ENCODE assay signal across 25 cellular contexts in genomic region chr4:57086324-57086723, GRCh38. TPM values are rescaled to one million over a fixed set of nuclear protein-coding genes. Genes with fewer than 3 reads are reported as not detected.
DNase-seq lines count a peak whose midpoint lies in the region; ATAC-seq and TF ChIP-seq lines count a peak whose summit lies in the region.
"Had no signal": no experiment of that assay in that cellular context is flagged by ENCODE, and none has a peak within 500 bp of the region (broad histone marks: within the 10 kb centered on the region; RNA-seq: fewer than 3 reads in every experiment).

No MANE protein-coding gene starts in this region.

- no peaks in the 10 kb centered on the region for H3K9me3 ChIP-seq in heart right ventricle
- no peaks in the 10 kb centered on the region for H3K9me3 ChIP-seq in aorta (ENCODE audit: control insufficient read depth, low read length)
- H3K9me3 ChIP-seq: A549, HAP-1 had no signal

- ATAC-seq in heart right ventricle: peak in 5 of 8 donors; percentile 62 to 89 (median 65)
- no peak for ATAC-seq in left cardiac atrium
- ATAC-seq in natural killer cell: no peak
- ATAC-seq in aorta (ENCODE audit: low FRiP score): no peak
- ATAC-seq in GM18502 (IDR thresholded peaks at IDR 0.05; ENCODE audit: poor library complexity, unreplicated experiment): no peak
- ATAC-seq: A549, HepG2 had no signal

- H3K27ac ChIP-seq in heart right ventricle (peak overlapping the region in 9 of 10 donors; percentile 26 to 100 (median 54)), coronary artery (peak overlapping the region; percentile 31 to 59), aorta (ENCODE audit: low read depth in 1 of 2, low read length in 2 of 2) (peak overlapping the region; percentile 18 to 67)
- H3K27ac ChIP-seq: GM23248, HL-60, SK-N-MC had no signal

- no peaks in the 10 kb centered on the region for H3K36me3 Mint-ChIP-seq in natural killer cell
- H3K36me3 Mint-ChIP-seq: CD4-positive, CD25-positive, alpha-beta regulatory T cell had no signal

- peaks cover 0 to 44% (median 0%) of the 10 kb centered on the region in 9 donors for H3K36me3 ChIP-seq in heart right ventricle
- peaks cover 0 to 3% of the 10 kb centered on the region in 2 donors for H3K36me3 ChIP-seq in aorta (ENCODE audit: control insufficient read depth in 1 of 2, insufficient read depth in 2 of 2, low read length in 1 of 2)
- H3K36me3 ChIP-seq: HAP-1 had no signal

- intact Hi-C loops in heart right ventricle (cut with DNase I) (no loop called here), left cardiac atrium (cut with DNase I) (no loop called here), natural killer cell (cut with micrococcal nuclease) (no loop called here), aorta (cut with DNase I) (no loop called here)

- H3K27ac Mint-ChIP-seq in natural killer cell: peak overlapping the region; percentile 90 to 92
- H3K27ac Mint-ChIP-seq: CD4-positive, CD25-positive, alpha-beta regulatory T cell had no signal

- H3K4me1 Mint-ChIP-seq in natural killer cell: peaks cover 63 to 72% of the 10 kb centered on the region in 2 donors
- H3K4me1 Mint-ChIP-seq: CD4-positive, CD25-positive, alpha-beta regulatory T cell had no signal

- H3K27me3 Mint-ChIP-seq in natural killer cell (ENCODE audit: low read depth in 2 of 2): no peaks in the 10 kb centered on the region

- no peak overlapping the region for H3K4me3 Mint-ChIP-seq in natural killer cell
- H3K4me3 Mint-ChIP-seq: CD4-positive, CD25-positive, alpha-beta regulatory T cell had no signal

- no peak for DNase-seq in heart right ventricle
- DNase-seq in left cardiac atrium: no peak
- no peak for DNase-seq in coronary artery (ENCODE audit: low spot score)
- DNase-seq in natural killer cell: no peak
- DNase-seq in aorta: no peak
- DNase-seq in GOT3 (lab: John Stamatoyannopoulos, UW): no peak
- no peak for DNase-seq in DMS153 (lab: John Stamatoyannopoulos, UW)
- DNase-seq: CD4-positive, CD25-positive, alpha-beta regulatory T cell; DMS79; GM23248; KBM-7; NCI-H1105; NCI-H146; NCI-H2029 treated with DMSO at 0.1 percent for 48 hours; NCI-H345; NCI-H524; NCI-H774; SHP77 had no signal

- 23 to 42% methylated on average over 3 of the region's 3 CpGs for WGBS in heart right ventricle, 2 donors
- 45 to 50% methylated on average over 3 of the region's 3 CpGs for WGBS in aorta, 2 donors

- TF ChIP-seq CTCF in heart right ventricle (IDR thresholded peaks at IDR 0.05) (no peak), coronary artery (IDR thresholded peaks at IDR 0.05) (no peak), natural killer cell (IDR thresholded peaks at IDR 0.05) (no peak)

- no peak overlapping the region for H3K4me3 ChIP-seq in heart right ventricle
- H3K4me3 ChIP-seq in coronary artery: no peak overlapping the region
- no peak overlapping the region for H3K4me3 ChIP-seq in aorta (ENCODE audit: low read length in 2 of 2)
- H3K4me3 ChIP-seq: A549, GM23248, HAP-1, SK-N-MC had no signal

- H3K4me1 ChIP-seq in heart right ventricle (peaks cover 5 to 88% (median 71%) of the 10 kb centered on the region in 9 donors), aorta (ENCODE audit: control insufficient read depth in 1 of 2, insufficient read depth in 2 of 2, low read length in 2 of 2) (peaks cover 1 to 14% of the 10 kb centered on the region in 2 donors)
- H3K4me1 ChIP-seq: HAP-1 had no signal

- H3K9me3 Mint-ChIP-seq in natural killer cell: no peaks in the 10 kb centered on the region

- H3K27me3 ChIP-seq in heart right ventricle: no peaks in the 10 kb centered on the region
- H3K27me3 ChIP-seq in aorta (ENCODE audit: control insufficient read depth in 1 of 2, insufficient read depth in 2 of 2, low read length in 1 of 2): no peaks in the 10 kb centered on the region

RNA-seq across cellular contexts. Expression of gene IGFBP7, which starts 23.9 kb away (rescaled TPM):
- 100 to 1,000 TPM; 498 to 826 (median 608) TPM for total RNA-seq in heart right ventricle
- 1,000 to 10,000 TPM in 1 of 2 donors, 100 to 1,000 TPM in 1; 876 to 1,251 TPM for polyA plus RNA-seq in heart right ventricle
- 100 to 1,000 TPM; 580 to 792 TPM for total RNA-seq in left cardiac atrium
- 100 to 1,000 TPM in 2 of 3 donors, 10 to 100 TPM in 1; 88.8 to 107 (median 101) TPM for total RNA-seq in natural killer cell
- total RNA-seq in aorta: 1,000 to 10,000 TPM; 2,521 to 2,714 TPM
- polyA plus RNA-seq in aorta: 1,000 to 10,000 TPM; 2,886 to 5,050 TPM
- total RNA-seq: HT-29 had no signal

Comparison
In these comparisons a context has a peak if more than half of its experiments do, and no peak if none do; other contexts are left out.
1. ATAC-seq: peak in heart right ventricle (5 of 8); none in left cardiac atrium (0 of 2), natural killer cell (0 of 3), aorta (single experiment) and GM18502 (single experiment).
2. RNA of gene IGFBP7, which starts 23.9 kb away (total RNA-seq): 2,521 to 2,714 TPM in aorta, 580 to 792 TPM in left cardiac atrium and 498 to 826 TPM in heart right ventricle; 88.8 to 107 TPM in natural killer cell; every median in the first group is over 4 times any median in the second.
3. Peak in every context shown above with its lines, with median percentiles within 50 percentile points of each other: H3K27ac ChIP-seq.